In the genomic region with DNA sequence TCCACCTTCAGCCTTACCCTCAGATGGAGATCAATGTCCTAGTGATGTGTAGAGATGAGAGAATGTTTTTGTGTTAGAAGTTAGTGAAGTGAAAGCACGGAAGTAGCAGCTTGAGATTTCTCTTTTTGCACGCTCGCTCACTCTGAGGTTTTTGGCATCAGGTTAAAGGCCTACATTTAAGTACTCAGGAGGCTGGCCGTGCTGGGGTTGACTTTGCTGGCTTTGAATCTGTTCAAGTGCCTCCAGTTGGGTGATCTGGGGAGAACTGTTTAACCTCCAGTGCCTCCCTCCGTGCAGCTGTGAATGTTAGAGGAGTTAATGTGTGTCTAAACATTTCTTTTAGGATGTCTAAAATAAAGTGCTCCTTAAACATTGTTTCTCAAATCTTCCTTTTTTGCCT, we compare ENCODE assay signal across 25 cellular contexts. TPM values are rescaled to one million over a fixed set of nuclear protein-coding genes. Genes with fewer than 3 reads are reported as not detected.
DNase-seq lines count a peak whose midpoint lies in the region; ATAC-seq, FAIRE-seq and TF ChIP-seq lines count a peak whose summit lies in the region.
"Had no signal": no experiment of that assay in that cellular context is flagged by ENCODE, and none has a peak within 500 bp of the region (broad histone marks: within the 10 kb centered on the region; RNA-seq: fewer than 3 reads in every experiment).

No MANE protein-coding gene starts in this region.

- TF ChIP-seq CTCF in MCF 10A (IDR thresholded peaks at IDR 0.05; ENCODE audit: unreplicated experiment) (no peak), breast epithelium (IDR thresholded peaks at IDR 0.05) (no peak), endothelial cell (IDR thresholded peaks at IDR 0.05; ENCODE audit: unreplicated experiment) (no peak), thyroid gland (IDR thresholded peaks at IDR 0.05) (no peak)

- no peak overlapping the region for H3K4me3 ChIP-seq in breast epithelium
- no peak overlapping the region for H3K4me3 ChIP-seq in thyroid gland (replicated peaks in 1 of 3)
- H3K4me3 ChIP-seq: MG63, Peyer's patch had no signal

- H3K4me1 ChIP-seq in breast epithelium, result no peaks in the 10 kb centered on the region
- H3K4me1 ChIP-seq in thyroid gland, result peaks cover 0 to under 1% of the 10 kb centered on the region in 2 donors
- H3K4me1 ChIP-seq: Peyer's patch had no signal

- H3K4me1 Mint-ChIP-seq in T-helper 2 cell treated with Interferon-gamma antibody and Interleukin-4, amounts not matched to agents 5 μg/mL and 100 μg/mL, for 36 hours (ENCODE audit: low read depth), result no peaks in the 10 kb centered on the region
- H3K4me1 Mint-ChIP-seq in MCF 10A (ENCODE audit: insufficient read depth, unreplicated experiment) (no peaks in the 10 kb centered on the region), endothelial cell (ENCODE audit: unreplicated experiment) (peaks cover 79% of the 10 kb centered on the region)
- H3K4me1 Mint-ChIP-seq in activated CD8-positive, alpha-beta memory T cell treated with anti-CD3 and anti-CD28 coated beads, Interleukin-2, amount 10 ng/mL, durations not matched to agents 7 days and 5 days, result peaks cover 1% of the 10 kb centered on the region

- no peak overlapping the region for H3K27ac ChIP-seq in breast epithelium
- H3K27ac ChIP-seq in thyroid gland, result peak overlapping the region in 2 of 3 donors; percentile 26 to 33
- H3K27ac ChIP-seq: Peyer's patch had no signal

- no peak for FAIRE-seq in GM19239 (lab: Jason Lieb, UNC)
- FAIRE-seq: D721Med had no signal

- intact Hi-C loops in MCF 10A (cut with micrococcal nuclease), result no loop called here
- intact Hi-C loops in breast epithelium (cut with DNase I; ENCODE audit: low total_unique reads), result no loop called here
- intact Hi-C loops in thyroid gland (cut with DNase I), result no loop called here

- no peaks in the 10 kb centered on the region for H3K27me3 Mint-ChIP-seq in T-helper 2 cell treated with Interferon-gamma antibody and Interleukin-4, amounts not matched to agents 5 μg/mL and 100 μg/mL, for 36 hours (ENCODE audit: low read depth)
- H3K27me3 Mint-ChIP-seq in MCF 10A (ENCODE audit: insufficient read depth, unreplicated experiment) (no peaks in the 10 kb centered on the region), endothelial cell (ENCODE audit: unreplicated experiment) (peaks cover 11% of the 10 kb centered on the region)
- H3K27me3 Mint-ChIP-seq in activated CD8-positive, alpha-beta memory T cell treated with anti-CD3 and anti-CD28 coated beads, Interleukin-2, amount 10 ng/mL, durations not matched to agents 7 days and 5 days, result no peaks in the 10 kb centered on the region

- peaks cover 62% of the 10 kb centered on the region for H3K36me3 Mint-ChIP-seq in T-helper 2 cell treated with Interferon-gamma antibody and Interleukin-4, amounts not matched to agents 5 μg/mL and 100 μg/mL, for 36 hours (ENCODE audit: low read depth)
- peaks cover 34% of the 10 kb centered on the region for H3K36me3 Mint-ChIP-seq in MCF 10A (ENCODE audit: insufficient read depth, unreplicated experiment)
- peaks cover 50% of the 10 kb centered on the region for H3K36me3 Mint-ChIP-seq in endothelial cell (ENCODE audit: low read depth, unreplicated experiment)
- H3K36me3 Mint-ChIP-seq in activated CD8-positive, alpha-beta memory T cell treated with anti-CD3 and anti-CD28 coated beads, Interleukin-2, amount 10 ng/mL, durations not matched to agents 7 days and 5 days, result peaks cover 41% of the 10 kb centered on the region

- peak overlapping the region; percentile 67 for H3K27ac Mint-ChIP-seq in T-helper 2 cell treated with Interferon-gamma antibody and Interleukin-4, amounts not matched to agents 5 μg/mL and 100 μg/mL, for 36 hours
- H3K27ac Mint-ChIP-seq in MCF 10A (ENCODE audit: low read depth, unreplicated experiment), result peak overlapping the region; percentile 36
- H3K27ac Mint-ChIP-seq in endothelial cell (ENCODE audit: unreplicated experiment), result peak overlapping the region; percentile 19
- no peak overlapping the region for H3K27ac Mint-ChIP-seq in activated CD8-positive, alpha-beta memory T cell treated with anti-CD3 and anti-CD28 coated beads, Interleukin-2, amount 10 ng/mL, durations not matched to agents 7 days and 5 days

- no peaks in the 10 kb centered on the region for H3K9me3 Mint-ChIP-seq in T-helper 2 cell treated with Interferon-gamma antibody and Interleukin-4, amounts not matched to agents 5 μg/mL and 100 μg/mL, for 36 hours
- H3K9me3 Mint-ChIP-seq in MCF 10A (ENCODE audit: unreplicated experiment) (no peaks in the 10 kb centered on the region), endothelial cell (ENCODE audit: unreplicated experiment) (no peaks in the 10 kb centered on the region)
- H3K9me3 Mint-ChIP-seq in activated CD8-positive, alpha-beta memory T cell treated with anti-CD3 and anti-CD28 coated beads, Interleukin-2, amount 10 ng/mL, durations not matched to agents 7 days and 5 days (ENCODE audit: low read depth), result no peaks in the 10 kb centered on the region

- H3K27me3 ChIP-seq in breast epithelium, result no peaks in the 10 kb centered on the region
- no peaks in the 10 kb centered on the region for H3K27me3 ChIP-seq in thyroid gland
- H3K27me3 ChIP-seq: MG63, Peyer's patch had no signal

- no peak for ATAC-seq in activated CD8-positive, alpha-beta memory T cell treated with anti-CD3 and anti-CD28 coated beads, Interleukin-2, amount 10 ng/mL, durations not matched to agents 7 days and 5 days

- H3K36me3 ChIP-seq in breast epithelium (no peaks in the 10 kb centered on the region), thyroid gland (no peaks in the 10 kb centered on the region)
- H3K36me3 ChIP-seq: Peyer's patch had no signal

- WGBS in thyroid gland, 2 donors, result 32 to 55% methylated on average over 5 of the region's 5 CpGs

- no peak overlapping the region for H3K4me3 Mint-ChIP-seq in T-helper 2 cell treated with Interferon-gamma antibody and Interleukin-4, amounts not matched to agents 5 μg/mL and 100 μg/mL, for 36 hours
- no peak overlapping the region for H3K4me3 Mint-ChIP-seq in MCF 10A (ENCODE audit: unreplicated experiment)
- H3K4me3 Mint-ChIP-seq in endothelial cell (ENCODE audit: unreplicated experiment), result peak overlapping the region; percentile 10
- no peak overlapping the region for H3K4me3 Mint-ChIP-seq in activated CD8-positive, alpha-beta memory T cell treated with anti-CD3 and anti-CD28 coated beads, Interleukin-2, amount 10 ng/mL, durations not matched to agents 7 days and 5 days

- CTCF ChIA-PET in MCF 10A (lab: Yijun Ruan, JAX), result no interaction called here
- CTCF ChIA-PET in activated CD8-positive, alpha-beta memory T cell treated with anti-CD3 and anti-CD28 coated beads, Interleukin-2, amount 10 ng/mL, durations not matched to agents 7 days and 5 days (lab: Charles Lee), result interaction anchor here (1.2 to 3.1 kb wide), 2 partner anchors 9 to 19 kb away, joined by 3 to 12 read pairs; no protein-coding TSS in a partner anchor

- H3K9me3 ChIP-seq in breast epithelium (no peaks in the 10 kb centered on the region), thyroid gland (no peaks in the 10 kb centered on the region)
- H3K9me3 ChIP-seq: MG63, Peyer's patch had no signal

- no peak for DNase-seq in T-helper 2 cell treated with Interferon-gamma antibody and Interleukin-4, amounts not matched to agents 5 μg/mL and 100 μg/mL, for 36 hours (ENCODE audit: low spot score)
- DNase-seq in T-helper 2 cell (no peak), MCF 10A (ENCODE audit: unreplicated experiment) (no peak), breast epithelium (ENCODE audit: low spot score in 2 of 2) (no peak), endothelial cell (ENCODE audit: low spot score) (no peak), thyroid gland (peak; percentile 80 to 81), GM19239 (ENCODE audit: insufficient read length, low spot score) (no peak)
- DNase-seq in activated CD8-positive, alpha-beta memory T cell treated with anti-CD3 and anti-CD28 coated beads, Interleukin-2, amount 10 ng/mL, durations not matched to agents 7 days and 5 days, result no peak
- DNase-seq: 8988T, AML-193, C1 segment of cervical spinal cord, DMS53, EL, GF-D8, Kasumi-1, MG63, NCI-H1417, NCI-H1694 treated with DMSO at 0.1 percent for 48 hours, NCI-H2081 treated with DMSO at 0.1 percent for 48 hours, NCI-H2171 treated with DMSO at 0.1 percent for 48 hours, NCI-H524 treated with DMSO at 0.1 percent for 48 hours, NCI-H82 had no signal

- no TSS peak for BruUV-seq in MCF 10A (replicated peaks; lab: Mats Ljungman, UMichigan)

- POLR2A ChIA-PET in MCF 10A (lab: Yijun Ruan, JAX), result interaction anchor here (1.9 kb wide), 1 partner anchor 13 kb away, joined by 7 read pairs; no protein-coding TSS in a partner anchor

- TF ChIP-seq POLR2A in breast epithelium (IDR thresholded peaks at IDR 0.05), result no peak
- no peak for TF ChIP-seq POLR2A in thyroid gland (IDR thresholded peaks at IDR 0.05)

RNA-seq across cellular contexts. Expression of gene PHGDH, which starts 13.9 kb away (rescaled TPM):
- total RNA-seq in MCF 10A (2022) (165 and 198 TPM in 2 replicates), breast epithelium (10 to 100 TPM in 2 of 3 donors, 1 to 10 TPM in 1; 6.1 to 54.7 (median 17.7) TPM), endothelial cell (ENCODE audit: unreplicated experiment) (137 TPM), thyroid gland (100 to 1,000 TPM in 2 of 4 donors, 10 to 100 TPM in 2; 36.0 to 308 (median 102) TPM)
- 100 to 1,000 TPM; 165 to 209 TPM for total RNA-seq in activated CD8-positive, alpha-beta memory T cell treated with anti-CD3 and anti-CD28 coated beads, Interleukin-2, amount 10 ng/mL, durations not matched to agents 7 days and 5 days

RNA-seq across cellular contexts. Expression of gene HMGCS2, which starts 43.1 kb away (rescaled TPM):
- total RNA-seq in MCF 10A (2022), result not detected in 2 replicates
- total RNA-seq in breast epithelium, result 100 to 1,000 TPM in 1 of 3 donors, 10 to 100 TPM in 1, under 1 TPM in 1; 0.16 to 142 (median 23.0) TPM
- not detected for total RNA-seq in endothelial cell (ENCODE audit: unreplicated experiment)
- 1 to 10 TPM in 2 of 4 donors, not detected in 2; 6.4 to 8.1 TPM for total RNA-seq in thyroid gland
- not detected for total RNA-seq in activated CD8-positive, alpha-beta memory T cell treated with anti-CD3 and anti-CD28 coated beads, Interleukin-2, amount 10 ng/mL, durations not matched to agents 7 days and 5 days
- total RNA-seq: OCI-LY7 had no signal

Comparison
In these comparisons a context has a peak if more than half of its experiments do, and no peak if none do; other contexts are left out.
1. DNase-seq: peak in thyroid gland (2 of 2); none in T-helper 2 cell treated with Interferon-gamma antibody and Interleukin-4, amounts not matched to agents 5 μg/mL and 100 μg/mL, for 36 hours (single experiment), T-helper 2 cell (0 of 5), MCF 10A (single experiment), breast epithelium (0 of 2), endothelial cell (single experiment), GM19239 (single experiment) and activated CD8-positive, alpha-beta memory T cell treated with anti-CD3 and anti-CD28 coated beads, Interleukin-2, amount 10 ng/mL, durations not matched to agents 7 days and 5 days (single experiment).
2. H3K27ac ChIP-seq: peak in thyroid gland (2 of 3); none in breast epithelium (0 of 2).